ENCODE assay signal across 8 cellular contexts in the genomic region with DNA sequence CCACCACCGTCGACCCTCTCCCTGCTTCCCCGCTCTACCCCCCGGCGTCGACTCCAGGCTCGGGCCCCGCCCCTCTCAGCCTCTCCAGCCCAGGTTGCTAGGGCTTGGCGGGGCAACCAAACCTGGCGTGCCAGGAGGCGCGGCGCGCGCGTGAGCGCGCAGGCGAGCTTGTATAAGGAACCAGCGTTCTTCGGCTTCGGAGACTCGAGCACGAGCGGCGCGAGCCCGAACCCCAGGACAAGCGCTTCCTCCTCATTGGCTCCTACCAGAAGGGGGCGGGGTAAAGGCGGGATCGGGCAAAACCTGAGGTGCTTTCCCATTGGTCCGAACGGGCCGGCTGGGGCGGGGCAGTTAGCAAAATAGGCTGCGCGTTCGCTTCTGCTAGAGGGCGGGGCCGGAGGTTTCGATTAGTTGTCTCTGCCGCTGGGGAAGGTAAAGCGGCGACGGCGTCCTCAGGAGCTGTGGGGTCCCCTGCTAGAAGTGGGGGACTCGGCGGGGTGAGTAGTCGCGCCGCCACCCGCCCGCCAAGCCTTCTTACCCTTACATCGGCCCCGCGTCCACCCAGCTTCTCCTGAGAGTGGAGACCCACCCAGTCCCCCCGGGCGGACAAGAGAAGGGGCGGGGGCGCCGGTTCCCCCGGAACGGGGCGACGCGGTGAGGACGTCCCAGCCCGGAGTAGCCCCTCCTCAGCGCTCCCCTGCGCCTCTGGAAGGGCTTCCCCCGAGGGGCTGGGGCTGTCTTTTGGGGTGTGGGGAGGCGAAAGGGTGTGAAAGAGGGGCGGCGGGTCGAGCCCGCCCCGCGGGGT. TPM values are rescaled to one million over a fixed set of nuclear protein-coding genes. Genes with fewer than 3 reads are reported as not detected.
DNase-seq lines count a peak whose midpoint lies in the region; ATAC-seq lines count a peak whose summit lies in the region.

A gene (plus strand): TSS at position 410 of the 805 bp plus-strand sequence. CDS start 81,489 bp downstream, outside the sequence.

- 0 out of 2 replicates have a peak, but pooled peaks cover 5% of the 10 kb centered on the region for H3K4me1 ChIP-seq in BLaER1

- peaks cover 5% of the 10 kb centered on the region for H3K27me3 Mint-ChIP-seq in activated CD4-positive, alpha-beta T cell treated with anti-CD3 and anti-CD28 coated beads, Interleukin-2, amount 10 ng/mL, durations not matched to agents 7 days and 5 days

- peak within 1 kb of the TSS; percentile 86 for H3K4me3 Mint-ChIP-seq in activated CD4-positive, alpha-beta T cell treated with anti-CD3 and anti-CD28 coated beads, Interleukin-2, amount 10 ng/mL, durations not matched to agents 7 days and 5 days

- CTCF ChIA-PET in activated CD4-positive, alpha-beta T cell treated with anti-CD3 and anti-CD28 coated beads, Interleukin-2, amount 10 ng/mL, durations not matched to agents 7 days and 5 days (lab: Charles Lee), result interaction anchor here (0.6 to 0.7 kb wide), 2 partner anchors 53 to 1706 kb away, joined by 3 read pairs; no protein-coding TSS in a partner anchor

- H3K4me3 ChIP-seq in BLaER1, result peak within 1 kb of the TSS; percentile 75

- peak within 1 kb of the TSS; percentile 49; the same call in 1 of the 2 replicates for H3K9ac ChIP-seq in BLaER1

- peaks cover 14% of the 10 kb centered on the region for H3K4me1 Mint-ChIP-seq in activated CD4-positive, alpha-beta T cell treated with anti-CD3 and anti-CD28 coated beads, Interleukin-2, amount 10 ng/mL, durations not matched to agents 7 days and 5 days

- H4K20me1 ChIP-seq in BLaER1, result peaks cover 32% of the 10 kb centered on the region; the same call in 1 of the 2 replicates

- no peaks in the 10 kb centered on the region for H3K9me3 Mint-ChIP-seq in activated CD4-positive, alpha-beta T cell treated with anti-CD3 and anti-CD28 coated beads, Interleukin-2, amount 10 ng/mL, durations not matched to agents 7 days and 5 days

- H3K27me3 ChIP-seq in BLaER1 (peaks cover 74% of the 10 kb centered on the region), layer of hippocampus (ENCODE audit: control insufficient read depth, insufficient read depth, low read length) (no peaks in the 10 kb centered on the region)

- DNase-seq in NCI-H526 treated with DMSO at 0.1 percent for 48 hours (lab: John Stamatoyannopoulos, UW) (peak; percentile 96), cortex of kidney (lab: John Stamatoyannopoulos, UW) (peak; percentile 22)
- DNase-seq in activated CD4-positive, alpha-beta T cell treated with anti-CD3 and anti-CD28 coated beads, Interleukin-2, amount 10 ng/mL, durations not matched to agents 7 days and 5 days, result peak; percentile 97
- DNase-seq in stimulated activated CD4-positive, alpha-beta T cell treated with anti-CD3 and anti-CD28 coated beads, Interleukin-1b, Interleukin-23, amount 100 ng/mL, for 1 hour (ENCODE audit: low read depth in 2 of 2), result peak; percentile 86 to 93

- POLR2A ChIA-PET in activated CD4-positive, alpha-beta T cell treated with anti-CD3 and anti-CD28 coated beads, Interleukin-2, amount 10 ng/mL, durations not matched to agents 7 days and 5 days (lab: Charles Lee), result no interaction called here

- ATAC-seq in GM19372 (IDR thresholded peaks at IDR 0.05; ENCODE audit: low read depth, unreplicated experiment) (peak; percentile 91), HG03520 (IDR thresholded peaks at IDR 0.05; ENCODE audit: unreplicated experiment) (peak; percentile 94)

- no peaks in the 10 kb centered on the region for H3K9me3 ChIP-seq in BLaER1

- H3K36me3 Mint-ChIP-seq in activated CD4-positive, alpha-beta T cell treated with anti-CD3 and anti-CD28 coated beads, Interleukin-2, amount 10 ng/mL, durations not matched to agents 7 days and 5 days (ENCODE audit: low read depth), result no peaks in the 10 kb centered on the region

- peak within 1 kb of the TSS; percentile 85 for H3K4me2 ChIP-seq in BLaER1

- H3K27ac ChIP-seq in BLaER1 (no peak within 1 kb of the TSS), layer of hippocampus (ENCODE audit: low read depth, low read length) (peak within 1 kb of the TSS; percentile 62)

- no peaks in the 10 kb centered on the region for H3K36me3 ChIP-seq in BLaER1

- peak within 1 kb of the TSS; percentile 85 for H3K27ac Mint-ChIP-seq in activated CD4-positive, alpha-beta T cell treated with anti-CD3 and anti-CD28 coated beads, Interleukin-2, amount 10 ng/mL, durations not matched to agents 7 days and 5 days

RNA-seq across cellular contexts. Expression of the gene that starts here (rescaled TPM):
- 1 to 10 TPM; 1.3 to 1.6 TPM for total RNA-seq in activated CD4-positive, alpha-beta T cell treated with anti-CD3 and anti-CD28 coated beads, Interleukin-2, amount 10 ng/mL, durations not matched to agents 7 days and 5 days

Comparison
In these comparisons a context has a peak if more than half of its experiments do, and no peak if none do; other contexts are left out.
1. DNase-seq: peak in every context shown above with its lines; median percentile 97 in activated CD4-positive, alpha-beta T cell treated with anti-CD3 and anti-CD28 coated beads, Interleukin-2, amount 10 ng/mL, durations not matched to agents 7 days and 5 days; 96 in NCI-H526 treated with DMSO at 0.1 percent for 48 hours; 90 in stimulated activated CD4-positive, alpha-beta T cell treated with anti-CD3 and anti-CD28 coated beads, Interleukin-1b, Interleukin-23, amount 100 ng/mL, for 1 hour; 22 in cortex of kidney.